ENCODE assay signal across 21 cellular contexts in genomic region chr1:43636006-43636641, GRCh38. TPM values are rescaled to one million over a fixed set of nuclear protein-coding genes. Genes with fewer than 3 reads are reported as not detected.
DNase-seq lines count a peak whose midpoint lies in the region; ATAC-seq, FAIRE-seq and TF ChIP-seq lines count a peak whose summit lies in the region.
"Had no signal": no experiment of that assay in that cellular context is flagged by ENCODE, and none has a peak within 500 bp of the region (broad histone marks: within the 10 kb centered on the region; RNA-seq: fewer than 3 reads in every experiment).

No MANE protein-coding gene starts in this region.

- no peak overlapping the region for H4K91ac ChIP-seq in trophoblast cell (ENCODE audit: low read depth, low read length)

- H2BK120ac ChIP-seq in trophoblast cell (ENCODE audit: insufficient read depth, low read length, poor library complexity): no peak overlapping the region

- in situ Hi-C loops in K562 (cut with MboI): no loop called here

- no TSS peak for BruUV-seq in K562 (replicated peaks; lab: Mats Ljungman, UMichigan)

- intact Hi-C loops in K562 (cut with micrococcal nuclease): no loop called here

- H4K12ac ChIP-seq in trophoblast cell (ENCODE audit: low read depth, low read length): no peak overlapping the region

- H3K4me2 ChIP-seq in K562 (ENCODE audit: insufficient read depth, low read length) (no peak overlapping the region), trophoblast cell (ENCODE audit: low read length) (no peak overlapping the region)

- H2BK5ac ChIP-seq in trophoblast cell (ENCODE audit: low read depth, low read length, poor library complexity): no peak overlapping the region

- no peak overlapping the region for H2AK5ac ChIP-seq in trophoblast cell (ENCODE audit: low read length)

- H3K9ac ChIP-seq in K562 (ENCODE audit: insufficient read depth in 1 of 2, low read depth in 2 of 2, low read length in 2 of 2) (no peak overlapping the region), trophoblast cell (ENCODE audit: low read length) (no peak overlapping the region)

- H2AFZ ChIP-seq in K562 (ENCODE audit: low read depth, low read length) (no peak overlapping the region), trophoblast cell (ENCODE audit: insufficient read depth, low read length, poor library complexity) (no peak overlapping the region)

- no peak overlapping the region for H3K27ac ChIP-seq in K562 (ENCODE audit: extremely low read depth, low read depth, low read length)
- no peak overlapping the region for H3K27ac ChIP-seq in trophoblast cell (ENCODE audit: low read depth, low read length)

- no peak for ATAC-seq in K562
- ATAC-seq: HepG2 had no signal

- TF ChIP-seq RAD21 in Ishikawa (IDR thresholded peaks at IDR 0.05; ENCODE audit: low read depth) (no peak), K562 (CRISPR knock-in tag; conservative IDR thresholded peaks at IDR 0.05 in 1 of 2, IDR thresholded peaks at IDR 0.05 in 1 of 2) (no peak)

- peaks cover 31 to 47% of the 10 kb centered on the region in 2 experiments for H3K27me3 ChIP-seq in K562 (ENCODE audit: control insufficient read depth in 2 of 2, insufficient read depth in 2 of 2, low read length in 2 of 2)
- no peaks in the 10 kb centered on the region for H3K27me3 ChIP-seq in trophoblast cell (ENCODE audit: insufficient read depth, low read length)
- H3K27me3 ChIP-seq: MG63 had no signal

- CTCF ChIA-PET in K562 (lab: Yijun Ruan, JAX; ENCODE audit: low intra/inter-chr PET ratio): no interaction called here

- no peaks in the 10 kb centered on the region for H3K4me1 ChIP-seq in K562 (replicated peaks in 1 of 2; ENCODE audit: control insufficient read depth in 2 of 2, insufficient read depth in 2 of 2, low read length in 2 of 2)
- no peaks in the 10 kb centered on the region for H3K4me1 ChIP-seq in trophoblast cell (ENCODE audit: control insufficient read depth in 1 of 2, insufficient read depth in 2 of 2, low read length in 2 of 2)

- no peaks in the 10 kb centered on the region for H3K36me3 ChIP-seq in K562 (ENCODE audit: control insufficient read depth, insufficient read depth, low read length)
- H3K36me3 ChIP-seq in trophoblast cell (ENCODE audit: control insufficient read depth in 1 of 2, insufficient read depth in 2 of 2, low read length in 2 of 2): peaks cover 2 to 3% of the 10 kb centered on the region in 2 experiments
- H3K36me3 ChIP-seq: MG63 had no signal

- H3K9me3 ChIP-seq in K562 (replicated peaks; ENCODE audit: control insufficient read depth, insufficient read depth, low read depth, low read length): no peaks in the 10 kb centered on the region
- no peaks in the 10 kb centered on the region for H3K9me3 ChIP-seq in trophoblast cell (ENCODE audit: insufficient read depth, low read depth, low read length)
- H3K9me3 ChIP-seq: MG63 had no signal

- no peak overlapping the region for H4K8ac ChIP-seq in trophoblast cell (ENCODE audit: low read depth, low read length)

- no peak for TF ChIP-seq EP300 in Ishikawa (IDR thresholded peaks at IDR 0.05; ENCODE audit: borderline replicate concordance)
- no peak for TF ChIP-seq EP300 in K562 (IDR thresholded peaks at IDR 0.05; ENCODE audit: low read length)

- TF ChIP-seq POLR2A in K562 (conservative IDR thresholded peaks at IDR 0.05): no peak

- DNase-seq in ELR (ENCODE audit: low read depth): peak; percentile 31
- DNase-seq in K562 (ENCODE audit: extremely low read depth in 1 of 4, low spot score in 3 of 4): peak in 1 of 4 experiments; percentile 1
- DNase-seq in trophoblast cell: peak; percentile 25 to 89
- DNase-seq in RPMI8226: no peak
- DNase-seq in UCSD-AML1 (lab: John Stamatoyannopoulos, UW; ENCODE audit: unreplicated experiment): no peak
- no peak for DNase-seq in T1000 (lab: John Stamatoyannopoulos, UW)
- DNase-seq: Calu3, DMS79 treated with DMSO at 0.1 percent for 48 hours, KBM-7, MG63, NCI-H1105 treated with DMSO at 0.1 percent for 48 hours, NCI-H2029, NCI-H2227 treated with DMSO at 0.1 percent for 48 hours, NCI-H510A, NCI-H774, SHP77 had no signal

- no peak overlapping the region for H2BK12ac ChIP-seq in trophoblast cell (ENCODE audit: low read length)

- H3K79me2 ChIP-seq in K562 (ENCODE audit: control insufficient read depth, insufficient read depth, low read length) (no peaks in the 10 kb centered on the region), trophoblast cell (ENCODE audit: control insufficient read depth, insufficient read depth, low read length, poor library complexity) (no peaks in the 10 kb centered on the region)

- H3K4me3 ChIP-seq in K562: no peak overlapping the region
- no peak overlapping the region for H3K4me3 ChIP-seq in trophoblast cell (ENCODE audit: low read depth, low read length)
- H3K4me3 ChIP-seq: MG63 had no signal

- no peak for FAIRE-seq in K562 (lab: Jason Lieb, UNC)
- FAIRE-seq: GM12892, GM19239, H1, HepG2 had no signal

- no peak overlapping the region for H3K18ac ChIP-seq in trophoblast cell (ENCODE audit: low read length)

- H3K79me1 ChIP-seq in trophoblast cell (ENCODE audit: low read length): no peaks in the 10 kb centered on the region

- no peak for TF ChIP-seq CTCF in K562 (IDR thresholded peaks at IDR 0.05 in 2 of 3, conservative IDR thresholded peaks at IDR 0.05 in 1 of 3; ENCODE audit: insufficient read depth in 2 of 3, low read depth in 1 of 3, low read length in 3 of 3)

- H3K14ac ChIP-seq in trophoblast cell (ENCODE audit: low read length): no peak overlapping the region

- no peaks in the 10 kb centered on the region for H3K9me1 ChIP-seq in K562 (ENCODE audit: control insufficient read depth, insufficient read depth, low read length)

- H3K23ac ChIP-seq in trophoblast cell (ENCODE audit: low read length): no peak overlapping the region

- POLR2A ChIA-PET in K562 (lab: Yijun Ruan, JAX): interaction anchor here (0.6 to 3.1 kb wide), 6 partner anchors 9 to 51 kb away, joined by 3 to 21 read pairs (median 4); partner anchors contain the start of gene KDM4A

- H4K20me1 ChIP-seq in K562 (replicated peaks; ENCODE audit: control insufficient read depth, insufficient read depth, low read length): no peaks in the 10 kb centered on the region

- H3K4ac ChIP-seq in trophoblast cell (ENCODE audit: low read depth, low read length): no peak overlapping the region

- WGBS in K562 (ENCODE audit: insufficient coverage, low coverage, missing lambda C conversion rate): 4% methylated on average over 5 of the region's 5 CpGs
- no CpG with 5 or more reads among the region's 5 CpGs for WGBS in trophoblast cell (ENCODE audit: extremely low coverage, insufficient coverage, insufficient read length)

TF ChIP-seq in K562, 482 proteins besides CTCF, POLR2A, EP300 and RAD21:
- TF ChIP-seq ARID3B (CRISPR knock-in tag; IDR thresholded peaks at IDR 0.05; ENCODE audit: borderline replicate concordance): no peak
- 0 out of 2 replicates have a peak, but pooled peaks have one; percentile 46 for TF ChIP-seq EHMT2 (IDR thresholded peaks at IDR 0.05)

RNA-seq across cellular contexts. Expression of gene KDM4A, which starts 13.8 kb away (rescaled TPM):
- total RNA-seq in K562 (2011; cell fraction: chromatin; rRNA removed; ENCODE audit: low replicate concordance): 118 and 126 TPM in 2 replicates
- 43.2 and 43.6 TPM in 2 replicates for total RNA-seq in K562 (2011; cell fraction: nucleolus; rRNA removed)
- 47.6 and 48.7 TPM in 2 replicates for total RNA-seq in K562 (2011; cell fraction: nucleoplasm; rRNA removed)
- 15.6 and 16.0 TPM in 2 replicates for total RNA-seq in K562 (2014; rRNA removed)
- 17.6 and 21.2 TPM in 2 replicates for total RNA-seq in K562 (2014; rRNA removed; fragmentation: Illumina TruSeq; extraction: Trizol)
- 13.1 and 14.3 TPM in 2 replicates for total RNA-seq in K562 (2015; rRNA removed; fragmentation: Illumina TruSeq; extraction: Trizol)
- total RNA-seq in K562 (2021): 27.3 and 33.6 TPM in 2 replicates
- 12.5 and 20.8 TPM in 2 replicates for polyA plus RNA-seq in K562 (2011; rRNA removed)
- polyA plus RNA-seq in K562 (2011; cell fraction: cytosol; rRNA removed): 5.4 and 12.3 TPM in 2 replicates
- polyA plus RNA-seq in K562 (2011; cell fraction: nucleus; rRNA removed): 18.6 and 24.1 TPM in 2 replicates
- polyA plus RNA-seq in K562 (2012): 17.2 and 34.3 TPM in 2 replicates
- 24.9 and 26.4 TPM in 2 replicates for polyA plus RNA-seq in K562 (2014; fragmentation: Illumina TruSeq; extraction: Trizol)
- polyA plus RNA-seq in K562 (2014; fragmentation: Nextera tagmentation; extraction: Ambion mirVana): 10 to 100 TPM in 1 of 2 experiments, 1 to 10 TPM in 1; 3.6 to 12.1 TPM
- polyA plus RNA-seq in K562 (2014; rRNA removed): 13.5 and 14.2 TPM in 2 replicates
- 26.9 and 40.0 TPM in 2 replicates for polyA minus RNA-seq in K562 (2011; rRNA and poly(A)+ RNA removed)
- 11.4 and 12.3 TPM in 2 replicates for polyA minus RNA-seq in K562 (2011; cell fraction: cytosol; rRNA and poly(A)+ RNA removed)
- 8.6 and 19.7 TPM in 2 replicates for polyA minus RNA-seq in K562 (2011; cell fraction: nucleus; rRNA and poly(A)+ RNA removed)
- polyA plus RNA-seq in trophoblast cell (2013): 20.5 and 21.9 TPM in 2 replicates

Comparison
In these comparisons a context has a peak if more than half of its experiments do, and no peak if none do; other contexts are left out.
1. DNase-seq: peak in ELR (single experiment) and trophoblast cell (2 of 2); none in RPMI8226 (single experiment), UCSD-AML1 (single experiment) and T1000 (single experiment).